Comparison of ENCODE assay signal across 9 cellular contexts in genomic region chr7:114931656-114932011, GRCh38. TPM values are rescaled to one million over a fixed set of nuclear protein-coding genes. Genes with fewer than 3 reads are reported as not detected.
DNase-seq lines count a peak whose midpoint lies in the region; ATAC-seq and TF ChIP-seq lines count a peak whose summit lies in the region.
"Had no signal": no experiment of that assay in that cellular context is flagged by ENCODE, and none has a peak within 500 bp of the region (broad histone marks: within the 10 kb centered on the region; RNA-seq: fewer than 3 reads in every experiment).

No MANE protein-coding gene starts in this region.

- no peaks in the 10 kb centered on the region for H3K36me3 ChIP-seq in spleen

- H3K4me1 ChIP-seq in spleen = peaks cover 63 to 100% (median 96%) of the 10 kb centered on the region in 6 donors

- no peaks in the 10 kb centered on the region for H3K9me3 ChIP-seq in spleen

- 37 to 65% (median 55%) methylated on average over 9 of the region's 9 CpGs for WGBS in spleen, 5 donors

- ATAC-seq in GM19035 (IDR thresholded peaks at IDR 0.05; ENCODE audit: unreplicated experiment) (peak; percentile 70), HG02870 (IDR thresholded peaks at IDR 0.05; ENCODE audit: unreplicated experiment) (peak; percentile 59)
- peak; percentile 83 to 87 for ATAC-seq in activated CD4-positive, CD25-positive, alpha-beta regulatory T cell treated with anti-CD3 and anti-CD28 coated beads, Interleukin-2, amount 50 U/mL, for 24 hours

- peak overlapping the region in 3 of 8 donors; percentile 2 to 30 (median 5) for H3K4me3 ChIP-seq in spleen

- no peaks in the 10 kb centered on the region for H3K27me3 ChIP-seq in spleen (replicated peaks in 1 of 7)

- peak overlapping the region; percentile 31 to 97 (median 78) for H3K27ac ChIP-seq in spleen

- TF ChIP-seq POLR2A in spleen (IDR thresholded peaks at IDR 0.05) = no peak

- TF ChIP-seq CTCF in spleen (IDR thresholded peaks at IDR 0.05 in 8 of 11, conservative IDR thresholded peaks at IDR 0.05 in 3 of 11) = no peak

- DNase-seq in spleen = no peak
- no peak for DNase-seq in NCI-H774 (lab: John Stamatoyannopoulos, UW)
- DNase-seq in NCI-H1417 treated with DMSO at 0.1 percent for 48 hours (lab: John Stamatoyannopoulos, UW) = no peak
- DNase-seq in globus pallidus (ENCODE audit: low spot score) = no peak
- DNase-seq in HuH-7 (ENCODE audit: low spot score) = no peak
- DNase-seq: retina had no signal

- intact Hi-C loops in spleen (cut with DNase I; ENCODE audit: low total_unique reads) = no loop called here

RNA-seq across cellular contexts. Expression of gene MDFIC, which starts 9.7 kb away (rescaled TPM):
- total RNA-seq in spleen = 10 to 100 TPM; 39.0 to 97.3 (median 62.2) TPM
- 10 to 100 TPM; 22.1 to 32.8 (median 26.2) TPM for polyA plus RNA-seq in spleen
